19 cellular contexts compared by ENCODE assay signal in the genomic region with DNA sequence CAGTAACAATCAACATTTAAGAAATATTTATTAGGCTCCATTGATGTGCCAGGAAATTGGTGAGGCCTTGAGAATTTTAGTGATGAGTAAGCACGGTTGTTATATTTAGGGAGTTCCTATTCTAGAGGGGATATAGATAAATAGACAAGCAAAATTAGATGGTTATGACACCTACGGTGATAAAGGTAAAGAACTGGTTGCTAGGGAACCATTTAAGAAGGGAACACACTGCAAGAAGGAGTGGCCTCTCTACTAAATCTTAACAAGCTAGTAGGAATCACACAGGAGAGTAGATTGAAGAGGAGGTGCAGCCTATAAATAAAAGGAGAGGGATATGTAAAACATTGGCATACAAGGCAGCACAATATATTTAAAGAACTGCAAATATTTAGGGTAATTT.
DNase-seq lines count a peak whose midpoint lies in the region; ATAC-seq and TF ChIP-seq lines count a peak whose summit lies in the region.
"Had no signal": no experiment of that assay in that cellular context is flagged by ENCODE, and none has a peak within 500 bp of the region (broad histone marks: within the 10 kb centered on the region; RNA-seq: fewer than 3 reads in every experiment).

No MANE protein-coding gene starts in this region.

- DNase-seq in Right ventricle myocardium inferior (ENCODE audit: missing footprints): no peak
- no peak for DNase-seq in heart right ventricle
- peak; percentile 67 for DNase-seq in NCI-H187 treated with DMSO at 0.1 percent for 48 hours (lab: John Stamatoyannopoulos, UW)
- no peak for DNase-seq in chondrocyte (ENCODE audit: low spot score)
- DNase-seq in endodermal cell: no peak
- no peak for DNase-seq in iPS-NIHi11 (ENCODE audit: low spot score)
- DNase-seq in Karpas-422: no peak
- no peak for DNase-seq in stimulated activated CD4-positive, alpha-beta T cell treated with anti-CD3 and anti-CD28 coated beads, Interleukin-12 subunit alpha, Interleukin-12 subunit beta, amount 100 ng/mL, for 4 hours
- DNase-seq: activated CD4-positive, alpha-beta memory T cell treated with anti-CD3 and anti-CD28 coated beads, Interleukin-2, amount 10 ng/mL, durations not matched to agents 7 days and 5 days; activated gamma-delta T cell treated with Interleukin-2 at 50 U/mL for 16 hours; dermis blood vessel endothelial cell; DMS 273 treated with DMSO at 0.1 percent for 48 hours; GOT3; Kasumi-1; NCI-H1105; uterus had no signal

- H4K20me1 ChIP-seq in Karpas-422 (ENCODE audit: insufficient read depth, low read depth, low read length): no peaks in the 10 kb centered on the region

- intact Hi-C loops in Right ventricle myocardium inferior (cut with DNase I): no loop called here
- intact Hi-C loops in heart right ventricle (cut with DNase I): loop anchor here in 1 of 10 donors (10.0 kb wide), 1 partner anchor 50 kb away; no protein-coding TSS in a partner anchor

- H2AFZ ChIP-seq in Karpas-422 (ENCODE audit: low read length): no peak overlapping the region

- H3K9me2 ChIP-seq in Karpas-422 (replicated peaks; ENCODE audit: insufficient read depth, low read length): no peaks in the 10 kb centered on the region

- H3K79me2 ChIP-seq in Karpas-422 (ENCODE audit: low read length): no peaks in the 10 kb centered on the region

- ATAC-seq in Right ventricle myocardium inferior: peak; percentile 31
- no peak for ATAC-seq in heart right ventricle

- H3K4me3 Mint-ChIP-seq in chondrocyte (ENCODE audit: unreplicated experiment) (no peak overlapping the region), endodermal cell (no peak overlapping the region)
- H3K4me3 Mint-ChIP-seq: activated CD4-positive, alpha-beta memory T cell treated with anti-CD3 and anti-CD28 coated beads, Interleukin-2, amount 10 ng/mL, durations not matched to agents 7 days and 5 days; CD14-positive monocyte had no signal

- H3K27ac Mint-ChIP-seq in chondrocyte (ENCODE audit: unreplicated experiment) (peak overlapping the region; percentile 1), endodermal cell (no peak overlapping the region)
- H3K27ac Mint-ChIP-seq: activated CD4-positive, alpha-beta memory T cell treated with anti-CD3 and anti-CD28 coated beads, Interleukin-2, amount 10 ng/mL, durations not matched to agents 7 days and 5 days; CD14-positive monocyte had no signal

- H3K9me3 ChIP-seq in heart right ventricle (peaks cover 0 to 16% (median 0%) of the 10 kb centered on the region in 11 donors), endodermal cell (ENCODE audit: control insufficient read depth, low read length) (peaks cover 5% of the 10 kb centered on the region), Karpas-422 (ENCODE audit: low read length) (no peaks in the 10 kb centered on the region)
- H3K9me3 ChIP-seq: uterus had no signal

- peaks cover 20% of the 10 kb centered on the region for H3K9me3 Mint-ChIP-seq in chondrocyte (ENCODE audit: low read depth)
- H3K9me3 Mint-ChIP-seq in endodermal cell: peaks cover 10% of the 10 kb centered on the region

- H3K36me3 Mint-ChIP-seq in chondrocyte (ENCODE audit: low read depth): peaks cover 7% of the 10 kb centered on the region
- H3K36me3 Mint-ChIP-seq in endodermal cell (ENCODE audit: low read depth): no peaks in the 10 kb centered on the region
- H3K36me3 Mint-ChIP-seq: CD14-positive monocyte had no signal

- H3K9ac ChIP-seq in endodermal cell (ENCODE audit: extremely low read depth, low read length, poor library complexity, severe bottlenecking) (no peak overlapping the region), Karpas-422 (ENCODE audit: low read length) (no peak overlapping the region)

- H3K27ac ChIP-seq in heart right ventricle (no peak overlapping the region), endodermal cell (ENCODE audit: low read depth, low read length) (no peak overlapping the region), Karpas-422 (ENCODE audit: low read length) (no peak overlapping the region)
- H3K27ac ChIP-seq: uterus had no signal

- H3K36me3 ChIP-seq in heart right ventricle (no peaks in the 10 kb centered on the region), endodermal cell (ENCODE audit: control insufficient read depth, insufficient read depth, low read length) (no peaks in the 10 kb centered on the region), Karpas-422 (ENCODE audit: insufficient read depth, low read length) (no peaks in the 10 kb centered on the region)
- H3K36me3 ChIP-seq: uterus had no signal

- H3K27me3 ChIP-seq in heart right ventricle: no peaks in the 10 kb centered on the region
- H3K27me3 ChIP-seq in endodermal cell (ENCODE audit: control insufficient read depth, insufficient read depth, low read length, poor library complexity, severe bottlenecking): no peaks in the 10 kb centered on the region
- H3K27me3 ChIP-seq in Karpas-422 (ENCODE audit: low read length): no peaks in the 10 kb centered on the region
- H3K27me3 ChIP-seq: uterus had no signal

- TF ChIP-seq CTCF in heart right ventricle (IDR thresholded peaks at IDR 0.05) (no peak), chondrocyte (IDR thresholded peaks at IDR 0.05) (no peak), endodermal cell (conservative IDR thresholded peaks at IDR 0.05) (no peak)

- no peak overlapping the region for H3K4me2 ChIP-seq in Karpas-422 (ENCODE audit: low read depth, low read length, poor library complexity, severe bottlenecking)

- H3K4me1 ChIP-seq in heart right ventricle: no peaks in the 10 kb centered on the region
- H3K4me1 ChIP-seq in endodermal cell (ENCODE audit: control insufficient read depth, insufficient read depth, low read length): no peaks in the 10 kb centered on the region
- no peaks in the 10 kb centered on the region for H3K4me1 ChIP-seq in Karpas-422 (ENCODE audit: low read length)
- H3K4me1 ChIP-seq: uterus had no signal

- H3K4me3 ChIP-seq in heart right ventricle (no peak overlapping the region), endodermal cell (ENCODE audit: low read length) (no peak overlapping the region), Karpas-422 (ENCODE audit: low read length) (no peak overlapping the region)
- H3K4me3 ChIP-seq: GM12878, lung, uterus had no signal

- no peaks in the 10 kb centered on the region for H3K27me3 Mint-ChIP-seq in chondrocyte (ENCODE audit: low read depth)
- H3K27me3 Mint-ChIP-seq in endodermal cell (ENCODE audit: insufficient read depth): peaks cover 3% of the 10 kb centered on the region
- H3K27me3 Mint-ChIP-seq: activated CD4-positive, alpha-beta memory T cell treated with anti-CD3 and anti-CD28 coated beads, Interleukin-2, amount 10 ng/mL, durations not matched to agents 7 days and 5 days had no signal

- 42 to 44% methylated on average over 2 of the region's 2 CpGs for WGBS in heart right ventricle, 2 donors
- WGBS in endodermal cell (ENCODE audit: insufficient coverage in 1 of 2, insufficient read length in 1 of 2), 2 experiments: 87 to 89% methylated on average over 2 of the region's 2 CpGs

- H3K4me1 Mint-ChIP-seq in chondrocyte (ENCODE audit: low read depth): peaks cover 58% of the 10 kb centered on the region
- no peaks in the 10 kb centered on the region for H3K4me1 Mint-ChIP-seq in endodermal cell
- H3K4me1 Mint-ChIP-seq: activated CD4-positive, alpha-beta memory T cell treated with anti-CD3 and anti-CD28 coated beads, Interleukin-2, amount 10 ng/mL, durations not matched to agents 7 days and 5 days; CD14-positive monocyte had no signal
